15 cellular contexts compared by ENCODE assay signal in the genomic region with DNA sequence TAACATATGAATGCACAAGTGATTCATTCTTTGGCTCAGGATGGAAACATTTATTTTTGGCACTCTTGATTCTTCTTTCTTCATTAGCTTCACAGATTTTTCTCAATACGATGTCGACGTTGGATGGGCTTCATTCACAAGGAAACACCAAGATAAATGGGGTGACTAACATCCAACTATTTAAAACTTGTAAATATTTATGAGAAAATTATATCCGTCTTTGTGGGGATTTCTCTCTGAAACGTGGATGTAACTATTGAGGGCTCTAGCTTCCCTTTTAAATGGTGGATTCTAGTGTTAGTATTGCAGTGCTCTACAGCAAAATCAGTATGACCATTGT.
"Had no signal": no experiment of that assay in that cellular context is flagged by ENCODE, and none has a peak within 500 bp of the region (broad histone marks: within the 10 kb centered on the region; RNA-seq: fewer than 3 reads in every experiment).

No MANE protein-coding gene starts in this region.

- H3K4me2 ChIP-seq: smooth muscle cell had no signal

- DNase-seq: activated CD4-positive, CD25-positive, alpha-beta regulatory T cell treated with anti-CD3 and anti-CD28 coated beads, Interleukin-2, amount 50 U/mL, for 72 hours; activated gamma-delta T cell; activated T-cell treated with anti-CD3 and anti-CD28 coated beads for 4 hours; dermis blood vessel endothelial cell; gastrocnemius medialis; heart right ventricle; mammary epithelial cell; natural killer cell; SJCRH30; T-helper 9 cell; trophoblast cell had no signal

- H3K9me3 Mint-ChIP-seq: natural killer cell; stimulated activated effector memory CD8-positive, alpha-beta T cell treated with anti-CD3 and anti-CD28 coated beads, Interleukin-12 subunit alpha, Interleukin-12 subunit beta, amount 100 ng/mL, for 72 hours had no signal

- H3K27me3 ChIP-seq: gastrocnemius medialis, heart right ventricle, right atrium auricular region, SJCRH30 had no signal

- H3K9me3 ChIP-seq: gastrocnemius medialis, heart right ventricle, right atrium auricular region, SJCRH30 had no signal

- H3K36me3 Mint-ChIP-seq: natural killer cell; stimulated activated effector memory CD8-positive, alpha-beta T cell treated with anti-CD3 and anti-CD28 coated beads, Interleukin-12 subunit alpha, Interleukin-12 subunit beta, amount 100 ng/mL, for 72 hours had no signal

- H3K4me1 ChIP-seq: gastrocnemius medialis, right atrium auricular region, SJCRH30 had no signal

- H3K36me3 ChIP-seq: gastrocnemius medialis, heart right ventricle, right atrium auricular region, SJCRH30 had no signal

- H3K27ac Mint-ChIP-seq: natural killer cell; stimulated activated effector memory CD8-positive, alpha-beta T cell treated with anti-CD3 and anti-CD28 coated beads, Interleukin-12 subunit alpha, Interleukin-12 subunit beta, amount 100 ng/mL, for 72 hours had no signal

- H3K27ac ChIP-seq: gastrocnemius medialis, heart right ventricle, right atrium auricular region, SJCRH30 had no signal

- ATAC-seq: gastrocnemius medialis; heart right ventricle; left lobe of liver; natural killer cell; stimulated activated effector memory CD8-positive, alpha-beta T cell treated with anti-CD3 and anti-CD28 coated beads, Interleukin-12 subunit alpha, Interleukin-12 subunit beta, amount 100 ng/mL, for 72 hours had no signal

- H3K4me3 ChIP-seq: gastrocnemius medialis, heart right ventricle, right atrium auricular region, SJCRH30, smooth muscle cell had no signal

- H3K4me3 Mint-ChIP-seq: natural killer cell; stimulated activated effector memory CD8-positive, alpha-beta T cell treated with anti-CD3 and anti-CD28 coated beads, Interleukin-12 subunit alpha, Interleukin-12 subunit beta, amount 100 ng/mL, for 72 hours had no signal
